ENCODE assay signal across 13 cellular contexts in genomic region chr10:3897156-3897555, GRCh38.
DNase-seq lines count a peak whose midpoint lies in the region; ATAC-seq, FAIRE-seq and TF ChIP-seq lines count a peak whose summit lies in the region.
"Had no signal": no experiment of that assay in that cellular context is flagged by ENCODE, and none has a peak within 500 bp of the region (broad histone marks: within the 10 kb centered on the region; RNA-seq: fewer than 3 reads in every experiment).

No MANE protein-coding gene starts in this region.

- no peak for ATAC-seq in A549
- no peak for ATAC-seq in K562
- ATAC-seq in HG03159 (IDR thresholded peaks at IDR 0.05; ENCODE audit: unreplicated experiment) = no peak
- no peak for ATAC-seq in HG02970 (IDR thresholded peaks at IDR 0.05; ENCODE audit: low FRiP score, unreplicated experiment)
- ATAC-seq: HepG2 had no signal

- CTCF ChIA-PET in A549 (lab: Yijun Ruan, JAX) = interaction anchor here (1.3 kb wide), 2 partner anchors 15 to 246 kb away, joined by 3 read pairs; no protein-coding TSS in a partner anchor
- CTCF ChIA-PET in K562 (lab: Yijun Ruan, JAX; ENCODE audit: low intra/inter-chr PET ratio) = no interaction called here

- BruUV-seq in K562 (replicated peaks; lab: Mats Ljungman, UMichigan) = no TSS peak

- FAIRE-seq in A549 (lab: Jason Lieb, UNC) = peak; percentile 54
- FAIRE-seq in K562 (lab: Jason Lieb, UNC) = no peak
- FAIRE-seq: HepG2 had no signal

- POLR2A ChIA-PET in A549 (lab: Yijun Ruan, JAX) = interaction anchor here (0.6 to 1.3 kb wide), 4 partner anchors 10 to 397 kb away, joined by 3 to 6 read pairs (median 4); partner anchors contain the start of gene KLF6
- POLR2A ChIA-PET in K562 (lab: Yijun Ruan, JAX) = interaction anchor here (1.0 kb wide), 1 partner anchor 112 kb away, joined by 3 read pairs; no protein-coding TSS in a partner anchor

- TF ChIP-seq EP300 in A549 (IDR thresholded peaks at IDR 0.05) (no peak), K562 (IDR thresholded peaks at IDR 0.05; ENCODE audit: low read length) (no peak)

- H3K4me2 ChIP-seq in A549 (peak overlapping the region; percentile 19; the same call in 2 of the 3 replicates), K562 (ENCODE audit: insufficient read depth, low read length) (no peak overlapping the region)

- intact Hi-C loops in K562 (cut with micrococcal nuclease) = no loop called here

- no peaks in the 10 kb centered on the region for H3K9me3 ChIP-seq in A549
- no peaks in the 10 kb centered on the region for H3K9me3 ChIP-seq in K562 (replicated peaks; ENCODE audit: control insufficient read depth, insufficient read depth, low read depth, low read length)

- in situ Hi-C loops in K562 (cut with MboI) = no loop called here

- WGBS in A549 (ENCODE audit: missing lambda C conversion rate) = 47% methylated on average over 6 of the region's 6 CpGs
- WGBS in K562 (ENCODE audit: insufficient coverage, low coverage, missing lambda C conversion rate) = 64% methylated on average over 6 of the region's 6 CpGs

- peak in 1 of 2 experiments; percentile 49 for DNase-seq in A549 (ENCODE audit: low read depth in 1 of 2, low spot score in 1 of 2)
- peak; percentile 52 for DNase-seq in M059J (ENCODE audit: low read depth)
- DNase-seq in K562 (ENCODE audit: extremely low read depth in 1 of 4, low spot score in 3 of 4) = no peak
- DNase-seq in iris pigment epithelial cell (ENCODE audit: low read depth) = peak; percentile 88
- no peak for DNase-seq in NCI-H2029 (lab: John Stamatoyannopoulos, UW)
- no peak for DNase-seq in UCSD-AML1 (lab: John Stamatoyannopoulos, UW; ENCODE audit: unreplicated experiment)
- DNase-seq: ACHN; activated naive CD4-positive, alpha-beta T cell; NCI-H1436 treated with DMSO at 0.1 percent for 48 hours; SIG-M5 had no signal

- H4K20me1 ChIP-seq in K562 (replicated peaks; ENCODE audit: control insufficient read depth, insufficient read depth, low read length) = no peaks in the 10 kb centered on the region

- H3K9ac ChIP-seq in K562 (ENCODE audit: insufficient read depth in 1 of 2, low read depth in 2 of 2, low read length in 2 of 2) = no peak overlapping the region

- H3K9me1 ChIP-seq in K562 (ENCODE audit: control insufficient read depth, insufficient read depth, low read length) = no peaks in the 10 kb centered on the region

- TF ChIP-seq POLR2A in A549 (IDR thresholded peaks at IDR 0.05; ENCODE audit: low read length) (no peak), K562 (conservative IDR thresholded peaks at IDR 0.05) (no peak)

- TF ChIP-seq RAD21 in A549 (conservative IDR thresholded peaks at IDR 0.05 in 1 of 2, IDR thresholded peaks at IDR 0.05 in 1 of 2) = no peak
- no peak for TF ChIP-seq RAD21 in K562 (CRISPR knock-in tag; conservative IDR thresholded peaks at IDR 0.05 in 1 of 2, IDR thresholded peaks at IDR 0.05 in 1 of 2)

- H3K36me3 ChIP-seq in K562 (ENCODE audit: control insufficient read depth, insufficient read depth, low read length) = no peaks in the 10 kb centered on the region

- no peaks in the 10 kb centered on the region for H3K79me2 ChIP-seq in K562 (ENCODE audit: control insufficient read depth, insufficient read depth, low read length)

- peaks cover 67% of the 10 kb centered on the region for H3K4me1 ChIP-seq in A549
- peaks cover 3 to 17% of the 10 kb centered on the region in 2 experiments; a peak in 4 of 5 replicates for H3K4me1 ChIP-seq in K562 (replicated peaks in 1 of 2; ENCODE audit: control insufficient read depth in 2 of 2, insufficient read depth in 2 of 2, low read length in 2 of 2)

- H3K4me3 ChIP-seq in A549 (no peak overlapping the region), K562 (no peak overlapping the region)

- H3K27ac ChIP-seq in A549 (peak overlapping the region; percentile 95 to 96; a peak in 4 of 6 replicates), K562 (ENCODE audit: extremely low read depth, low read depth, low read length) (no peak overlapping the region)

- H3K27me3 ChIP-seq in K562 (ENCODE audit: control insufficient read depth in 2 of 2, insufficient read depth in 2 of 2, low read length in 2 of 2) = no peaks in the 10 kb centered on the region

- no peak for TF ChIP-seq CTCF in A549 (IDR thresholded peaks at IDR 0.05)
- TF ChIP-seq CTCF in K562 (IDR thresholded peaks at IDR 0.05 in 2 of 3, conservative IDR thresholded peaks at IDR 0.05 in 1 of 3; ENCODE audit: insufficient read depth in 2 of 3, low read depth in 1 of 3, low read length in 3 of 3) = no peak

- no peak overlapping the region for H2AFZ ChIP-seq in K562 (ENCODE audit: low read depth, low read length)

TF ChIP-seq in A549, 52 proteins besides CTCF, POLR2A, EP300 and RAD21 (continues in another document):
- TF ChIP-seq EHF (CRISPR knock-in tag; IDR thresholded peaks at IDR 0.05) = no peak
- no peak for TF ChIP-seq CBX2 (IDR thresholded peaks at IDR 0.05; ENCODE audit: borderline replicate concordance, low read depth)
- TF ChIP-seq, protein P1, sequence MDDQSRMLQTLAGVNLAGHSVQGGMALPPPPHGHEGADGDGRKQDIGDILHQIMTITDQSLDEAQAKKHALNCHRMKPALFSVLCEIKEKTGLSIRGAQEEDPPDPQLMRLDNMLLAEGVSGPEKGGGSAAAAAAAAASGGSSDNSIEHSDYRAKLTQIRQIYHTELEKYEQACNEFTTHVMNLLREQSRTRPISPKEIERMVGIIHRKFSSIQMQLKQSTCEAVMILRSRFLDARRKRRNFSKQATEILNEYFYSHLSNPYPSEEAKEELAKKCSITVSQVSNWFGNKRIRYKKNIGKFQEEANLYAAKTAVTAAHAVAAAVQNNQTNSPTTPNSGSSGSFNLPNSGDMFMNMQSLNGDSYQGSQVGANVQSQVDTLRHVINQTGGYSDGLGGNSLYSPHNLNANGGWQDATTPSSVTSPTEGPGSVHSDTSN (IDR thresholded peaks at IDR 0.05) = no peak
- TF ChIP-seq CHD2 (IDR thresholded peaks at IDR 0.05; ENCODE audit: low read length, partially characterized antibody) = no peak
- no peak for TF ChIP-seq CBX8 (IDR thresholded peaks at IDR 0.05)
- TF ChIP-seq HOXB5 (CRISPR knock-in tag; IDR thresholded peaks at IDR 0.05) = no peak
- TF ChIP-seq SREBF2 (IDR thresholded peaks at IDR 0.05) = no peak
- 0 out of 2 replicates have a peak, but pooled peaks have one; percentile 12 for TF ChIP-seq JUNB (IDR thresholded peaks at IDR 0.05)
- no peak for TF ChIP-seq RFX5 (IDR thresholded peaks at IDR 0.05)
- TF ChIP-seq, protein P2, sequence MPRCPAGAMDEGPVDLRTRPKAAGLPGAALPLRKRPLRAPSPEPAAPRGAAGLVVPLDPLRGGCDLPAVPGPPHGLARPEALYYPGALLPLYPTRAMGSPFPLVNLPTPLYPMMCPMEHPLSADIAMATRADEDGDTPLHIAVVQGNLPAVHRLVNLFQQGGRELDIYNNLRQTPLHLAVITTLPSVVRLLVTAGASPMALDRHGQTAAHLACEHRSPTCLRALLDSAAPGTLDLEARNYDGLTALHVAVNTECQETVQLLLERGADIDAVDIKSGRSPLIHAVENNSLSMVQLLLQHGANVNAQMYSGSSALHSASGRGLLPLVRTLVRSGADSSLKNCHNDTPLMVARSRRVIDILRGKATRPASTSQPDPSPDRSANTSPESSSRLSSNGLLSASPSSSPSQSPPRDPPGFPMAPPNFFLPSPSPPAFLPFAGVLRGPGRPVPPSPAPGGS (IDR thresholded peaks at IDR 0.05) = no peak
- TF ChIP-seq GATA3 (IDR thresholded peaks at IDR 0.05; ENCODE audit: borderline replicate concordance) = no peak
- no peak for TF ChIP-seq HEYL (CRISPR knock-in tag; IDR thresholded peaks at IDR 0.05)

TF ChIP-seq in K562, 482 proteins besides CTCF, POLR2A, EP300 and RAD21:
- TF ChIP-seq ZNF316 (IDR thresholded peaks at IDR 0.05) = peak; percentile 21; the same call in 1 of the 2 replicates
- 0 out of 2 replicates have a peak, but pooled peaks have one; percentile 22 for TF ChIP-seq C11orf30 (IDR thresholded peaks at IDR 0.05; ENCODE audit: low read depth)
- TF ChIP-seq RBM17 (IDR thresholded peaks at IDR 0.05; ENCODE audit: borderline replicate concordance, low read depth, low read length) = no peak
- no peak for TF ChIP-seq ZNF707 (CRISPR knock-in tag; conservative IDR thresholded peaks at IDR 0.05)

Comparison
In these comparisons a context has a peak if more than half of its experiments do, and no peak if none do; other contexts are left out.
1. DNase-seq: peak in M059J (single experiment) and iris pigment epithelial cell (single experiment); none in K562 (0 of 4), NCI-H2029 (single experiment) and UCSD-AML1 (single experiment).
2. Of the 35 proteins assayed by ChIP-seq in both K562 and A549: peak only in K562: none; only in A549: JUNB and MAFK; in both: none; in neither: 32; mixed calls (peak in some experiments, not most) for 1.